In the genomic region with DNA sequence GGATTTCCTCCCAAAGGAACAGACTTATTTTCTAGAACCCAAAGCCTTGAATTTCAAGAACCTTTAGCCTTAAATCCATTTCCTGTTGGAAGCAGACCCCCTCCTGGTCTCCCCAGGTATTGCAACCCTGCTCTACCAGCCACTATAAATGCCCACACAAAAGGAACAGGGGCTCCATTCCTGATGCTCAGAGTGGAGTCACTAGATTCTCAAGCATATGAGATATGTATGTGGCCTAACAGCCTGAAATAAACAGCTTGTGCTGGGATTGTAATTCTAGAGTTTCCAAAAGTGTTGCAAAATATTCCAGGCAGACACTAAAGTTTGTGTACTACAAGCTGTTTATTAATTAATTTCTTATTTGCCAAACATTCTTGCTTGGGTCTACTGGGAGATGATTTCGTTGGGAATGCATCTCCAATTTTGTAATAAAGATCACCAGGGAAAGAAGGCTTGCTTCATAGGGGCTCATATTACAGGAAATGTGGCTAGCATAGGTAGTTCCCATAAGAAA, we compare ENCODE assay signal across 12 cellular contexts. TPM values are rescaled to one million over a fixed set of nuclear protein-coding genes. Genes with fewer than 3 reads are reported as not detected.
DNase-seq lines count a peak whose midpoint lies in the region; ATAC-seq and TF ChIP-seq lines count a peak whose summit lies in the region.
"Had no signal": no experiment of that assay in that cellular context is flagged by ENCODE, and none has a peak within 500 bp of the region (broad histone marks: within the 10 kb centered on the region; RNA-seq: fewer than 3 reads in every experiment).

No MANE protein-coding gene starts in this region.

- TF ChIP-seq CTCF in osteoblast (IDR thresholded peaks at IDR 0.05; ENCODE audit: extremely low read depth, low read depth, low read length): peak; percentile 40

- H3K4me3 Mint-ChIP-seq in activated CD4-positive, alpha-beta T cell treated with anti-CD3 and anti-CD28 coated beads for 36 hours: no peak overlapping the region
- H3K4me3 Mint-ChIP-seq: neural progenitor cell had no signal

- H4K20me1 ChIP-seq in osteoblast (ENCODE audit: insufficient read depth, low read length): no peaks in the 10 kb centered on the region

- H3K4me2 ChIP-seq in osteoblast (ENCODE audit: insufficient read depth, low read length): no peak overlapping the region
- H3K4me2 ChIP-seq: neural progenitor cell had no signal

- no peak overlapping the region for H3K4me3 ChIP-seq in osteoblast (ENCODE audit: insufficient read depth, low read length)
- H3K4me3 ChIP-seq: neural progenitor cell had no signal

- H3K36me3 ChIP-seq in osteoblast (ENCODE audit: insufficient read depth, low read length): no peaks in the 10 kb centered on the region
- H3K36me3 ChIP-seq: neural progenitor cell had no signal

- peak overlapping the region; percentile 52 for H3K27ac ChIP-seq in osteoblast (ENCODE audit: low read depth, low read length)
- H3K27ac ChIP-seq: neural progenitor cell had no signal

- no peaks in the 10 kb centered on the region for H3K4me1 Mint-ChIP-seq in activated CD4-positive, alpha-beta T cell treated with anti-CD3 and anti-CD28 coated beads for 36 hours

- H3K27me3 ChIP-seq in osteoblast (ENCODE audit: insufficient read depth, low read length): no peaks in the 10 kb centered on the region
- H3K27me3 ChIP-seq: neural progenitor cell had no signal

- CTCF ChIA-PET in activated CD4-positive, alpha-beta T cell treated with anti-CD3 and anti-CD28 coated beads for 36 hours (lab: Charles Lee): no interaction called here

- H3K9me3 Mint-ChIP-seq in activated CD4-positive, alpha-beta T cell treated with anti-CD3 and anti-CD28 coated beads for 36 hours (ENCODE audit: low read depth): no peaks in the 10 kb centered on the region

- intact Hi-C loops in activated CD4-positive, alpha-beta T cell treated with anti-CD3 and anti-CD28 coated beads for 36 hours (cut with DNase I, micrococcal nuclease): no loop called here
- intact Hi-C loops in posterior cingulate gyrus (cut with DNase I): no loop called here

- POLR2A ChIA-PET in activated CD4-positive, alpha-beta T cell treated with anti-CD3 and anti-CD28 coated beads for 36 hours (lab: Charles Lee): no interaction called here

- H3K27ac Mint-ChIP-seq in activated CD4-positive, alpha-beta T cell treated with anti-CD3 and anti-CD28 coated beads for 36 hours: no peak overlapping the region

- no peaks in the 10 kb centered on the region for H3K79me2 ChIP-seq in osteoblast (ENCODE audit: insufficient read depth, low read length)

- peak; percentile 63 for DNase-seq in AG20443 (ENCODE audit: low spot score)
- peak; percentile 66 for DNase-seq in LHCN-M2 (ENCODE audit: low read depth)
- DNase-seq in erythroblast (lab: John Stamatoyannopoulos, UW): peak; percentile 28 to 42
- DNase-seq in osteoblast (ENCODE audit: insufficient read length, low spot score, missing footprints): peak; percentile 74
- no peak for DNase-seq in activated naive CD4-positive, alpha-beta T cell treated with Interleukin-2 at 50 U/mL for 16 hours
- DNase-seq in activated CD4-positive, alpha-beta T cell treated with anti-CD3 and anti-CD28 coated beads for 36 hours: no peak
- no peak for DNase-seq in posterior cingulate gyrus
- DNase-seq: activated T-cell treated with anti-CD3 and anti-CD28 coated beads, Interleukin-2, amount 50 U/mL, for 48 hours; NCI-H2029 treated with DMSO at 0.1 percent for 48 hours; SW 1271 had no signal

- no peaks in the 10 kb centered on the region for H3K27me3 Mint-ChIP-seq in activated CD4-positive, alpha-beta T cell treated with anti-CD3 and anti-CD28 coated beads for 36 hours

- no peaks in the 10 kb centered on the region for H3K36me3 Mint-ChIP-seq in activated CD4-positive, alpha-beta T cell treated with anti-CD3 and anti-CD28 coated beads for 36 hours (ENCODE audit: low read depth)
- H3K36me3 Mint-ChIP-seq: neural progenitor cell had no signal

- H3K4me1 ChIP-seq in osteoblast (ENCODE audit: insufficient read depth, low read length): peaks cover 14% of the 10 kb centered on the region

- no peak overlapping the region for H2AFZ ChIP-seq in osteoblast (ENCODE audit: low read length)
- H2AFZ ChIP-seq: neural progenitor cell had no signal

- TF ChIP-seq POLR2A in erythroblast (IDR thresholded peaks at IDR 0.05; ENCODE audit: low read length): no peak

- ATAC-seq in GM21619 (IDR thresholded peaks at IDR 0.05; ENCODE audit: unreplicated experiment): no peak
- ATAC-seq in activated CD4-positive, alpha-beta T cell treated with anti-CD3 and anti-CD28 coated beads for 36 hours: no peak

- no peaks in the 10 kb centered on the region for H3K9me3 ChIP-seq in osteoblast (ENCODE audit: low read depth, low read length)

RNA-seq across cellular contexts. Expression of gene RIPOR3, which starts 44.8 kb away (rescaled TPM):
- total RNA-seq in LHCN-M2 (2014; rRNA removed): 0.13 TPM in 1 of 2 replicates, not detected in the other
- 0.12 TPM for polyA plus RNA-seq in LHCN-M2 (2012)
- total RNA-seq in osteoblast: 1.1 and 2.4 TPM in 2 replicates
- not detected for total RNA-seq in activated CD4-positive, alpha-beta T cell treated with anti-CD3 and anti-CD28 coated beads for 36 hours

Comparison
In these comparisons a context has a peak if more than half of its experiments do, and no peak if none do; other contexts are left out.
1. DNase-seq: peak in AG20443 (single experiment), LHCN-M2 (single experiment), erythroblast (2 of 2) and osteoblast (single experiment); none in activated naive CD4-positive, alpha-beta T cell treated with Interleukin-2 at 50 U/mL for 16 hours (single experiment), activated CD4-positive, alpha-beta T cell treated with anti-CD3 and anti-CD28 coated beads for 36 hours (single experiment) and posterior cingulate gyrus (0 of 10).